In genomic region chr3:48847053-48847585, GRCh38 we compare ENCODE assay signal across 1 cellular context.
A peak's percentile ranks its signal among the peaks of the same experiment; 100 is the strongest.
TF ChIP-seq lines count a peak whose summit lies in the region.

No MANE protein-coding gene starts in this region.

TF ChIP-seq in K562, 482 proteins besides CTCF, POLR2A, EP300 and RAD21 (continued from another document):
- TF ChIP-seq AFF4 (CRISPR knock-in tag; IDR thresholded peaks at IDR 0.05) (0 out of 2 replicates have a peak, but pooled peaks have one; percentile 76), MLLT1 (IDR thresholded peaks at IDR 0.05) (no peak), U2AF1 (optimal IDR thresholded peaks at IDR 0.05; ENCODE audit: low read depth, low read length) (no peak), HINFP (tag; conservative IDR thresholded peaks at IDR 0.05; ENCODE audit: low read depth) (peak; percentile 57; the same call in 1 of the 2 replicates), GTF2A2 (tag; IDR thresholded peaks at IDR 0.05) (no peak), NFIC (IDR thresholded peaks at IDR 0.05) (peak; percentile 84), TEAD1 (CRISPR knock-in tag; IDR thresholded peaks at IDR 0.05) (no peak), DLX4 (CRISPR knock-in tag; IDR thresholded peaks at IDR 0.05) (no peak), EP400 (IDR thresholded peaks at IDR 0.05) (peak; percentile 57; the same call in 1 of the 2 replicates), ARID2 (IDR thresholded peaks at IDR 0.05) (no peak), ZBTB17 (CRISPR knock-in tag; IDR thresholded peaks at IDR 0.05) (no peak), SNIP1 (IDR thresholded peaks at IDR 0.05; ENCODE audit: low read depth) (no peak), ZBTB5 (IDR thresholded peaks at IDR 0.05) (peak; percentile 77; the same call in 1 of the 2 replicates), GATAD2A (IDR thresholded peaks at IDR 0.05) (no peak), HLTF (IDR thresholded peaks at IDR 0.05) (no peak), ZBTB9 (CRISPR knock-in tag; IDR thresholded peaks at IDR 0.05) (no peak)
TF ChIP-seq in K562: peak in this region for 38.
